Comparison of ENCODE assay signal across 9 cellular contexts in genomic region chr2:128623776-128624424, GRCh38.
DNase-seq lines count a peak whose midpoint lies in the region; ATAC-seq, FAIRE-seq and TF ChIP-seq lines count a peak whose summit lies in the region.
"Had no signal": no experiment of that assay in that cellular context is flagged by ENCODE, and none has a peak within 500 bp of the region (broad histone marks: within the 10 kb centered on the region; RNA-seq: fewer than 3 reads in every experiment).

No MANE protein-coding gene starts in this region.

- TF ChIP-seq CTCF in kidney (IDR thresholded peaks at IDR 0.05; ENCODE audit: borderline replicate concordance, extremely low read depth, insufficient read depth) (no peak), adrenal gland (IDR thresholded peaks at IDR 0.05) (no peak)

- H3K4me3 ChIP-seq in kidney (ENCODE audit: low read length in 2 of 2) (no peak overlapping the region), adrenal gland (no peak overlapping the region)
- H3K4me3 ChIP-seq: dorsolateral prefrontal cortex had no signal

- H3K4me1 ChIP-seq in kidney (ENCODE audit: control insufficient read depth in 1 of 2, insufficient read depth in 1 of 2, low read depth in 1 of 2, low read length in 2 of 2) (no peaks in the 10 kb centered on the region), adrenal gland (replicated peaks in 1 of 2) (no peaks in the 10 kb centered on the region)

- H3K9me3 ChIP-seq in kidney (ENCODE audit: control insufficient read depth in 1 of 2, low read length in 2 of 2) (no peaks in the 10 kb centered on the region), adrenal gland (replicated peaks in 1 of 3) (no peaks in the 10 kb centered on the region)

- no peaks in the 10 kb centered on the region for H3K27me3 ChIP-seq in adrenal gland
- H3K27me3 ChIP-seq: dorsolateral prefrontal cortex had no signal

- ATAC-seq in GM19025 (IDR thresholded peaks at IDR 0.05; ENCODE audit: low read depth, unreplicated experiment) (peak; percentile 79), HG03103 (IDR thresholded peaks at IDR 0.05; ENCODE audit: low read depth, unreplicated experiment) (peak; percentile 87)

- H3K27ac ChIP-seq in kidney (ENCODE audit: low read depth in 2 of 2, low read length in 2 of 2) = no peak overlapping the region
- no peak overlapping the region for H3K27ac ChIP-seq in adrenal gland

- 70 to 77% (median 73%) methylated on average over 7 to 8 of the region's 8 CpGs for WGBS in adrenal gland, 4 donors

- H3K9ac ChIP-seq in kidney (ENCODE audit: low read length in 2 of 2) = no peak overlapping the region

- DNase-seq in AG20443 (ENCODE audit: low spot score) = peak; percentile 93
- DNase-seq in OCI-M1 (lab: John Stamatoyannopoulos, UW) = peak; percentile 85
- peak; percentile 57 for DNase-seq in kidney
- no peak for DNase-seq in NCI-H345 (lab: John Stamatoyannopoulos, UW)
- DNase-seq in adrenal gland = no peak
- no peak for DNase-seq in superior temporal gyrus (ENCODE audit: extremely low spot score)

- H3K36me3 ChIP-seq in kidney (ENCODE audit: control insufficient read depth in 1 of 2, insufficient read depth in 2 of 2, low read length in 2 of 2) = no peaks in the 10 kb centered on the region
- no peaks in the 10 kb centered on the region for H3K36me3 ChIP-seq in adrenal gland (replicated peaks in 1 of 2)

- no peak for TF ChIP-seq POLR2A in adrenal gland (IDR thresholded peaks at IDR 0.05)

- intact Hi-C loops in kidney (cut with DNase I) = no loop called here
- intact Hi-C loops in adrenal gland (cut with DNase I) = no loop called here

- no peak for FAIRE-seq in kidney (lab: Jason Lieb, UNC)

Comparison
In these comparisons a context has a peak if more than half of its experiments do, and no peak if none do; other contexts are left out.
1. DNase-seq: peak in AG20443 (single experiment), OCI-M1 (single experiment) and kidney (single experiment); none in NCI-H345 (single experiment), adrenal gland (0 of 7) and superior temporal gyrus (single experiment).